In genomic region chr19:1554968-1555801, GRCh38 we compare ENCODE assay signal across 16 cellular contexts. TPM values are rescaled to one million over a fixed set of nuclear protein-coding genes. Genes with fewer than 3 reads are reported as not detected.
DNase-seq lines count a peak whose midpoint lies in the region; ATAC-seq, FAIRE-seq and TF ChIP-seq lines count a peak whose summit lies in the region.
"Had no signal": no experiment of that assay in that cellular context is flagged by ENCODE, and none has a peak within 500 bp of the region (broad histone marks: within the 10 kb centered on the region; RNA-seq: fewer than 3 reads in every experiment).

No MANE protein-coding gene starts in this region.

- H3K4me3 ChIP-seq in HepG2 (replicated peaks in 1 of 3; ENCODE audit: insufficient read depth in 1 of 3, low read depth in 2 of 3, low read length in 3 of 3) (no peak overlapping the region), right lobe of liver (no peak overlapping the region), testis (peak overlapping the region; percentile 12 to 31)
- H3K4me3 ChIP-seq: BLaER1 had no signal

- H3K27ac ChIP-seq in HepG2 (ENCODE audit: extremely low read length, insufficient read depth, low read length) (no peak overlapping the region), right lobe of liver (no peak overlapping the region), testis (no peak overlapping the region)
- H3K27ac ChIP-seq: BLaER1 had no signal

- POLR2A ChIA-PET in HepG2 (lab: Yijun Ruan, JAX): no interaction called here

- H3K27me3 ChIP-seq in HepG2 (ENCODE audit: control insufficient read depth in 1 of 2, insufficient read depth in 2 of 2, low read length in 2 of 2) (no peaks in the 10 kb centered on the region), right lobe of liver (no peaks in the 10 kb centered on the region), testis (no peaks in the 10 kb centered on the region)
- H3K27me3 ChIP-seq: BLaER1 had no signal

- H3K9me3 Mint-ChIP-seq in type B pancreatic cell: no peaks in the 10 kb centered on the region
- H3K9me3 Mint-ChIP-seq: CD8-positive, alpha-beta memory T cell had no signal

- BruUV-seq in HepG2 (replicated peaks; lab: Mats Ljungman, UMichigan): no TSS peak

- no peak for TF ChIP-seq RAD21 in HepG2 (CRISPR knock-in tag; IDR thresholded peaks at IDR 0.05)

- H3K27ac Mint-ChIP-seq in type B pancreatic cell: no peak overlapping the region
- H3K27ac Mint-ChIP-seq: CD8-positive, alpha-beta memory T cell had no signal

- H3K36me3 ChIP-seq in HepG2 (replicated peaks in 1 of 2; ENCODE audit: control insufficient read depth in 1 of 2, insufficient read depth in 2 of 2, low read length in 2 of 2): no peaks in the 10 kb centered on the region; a peak in 1 of 5 replicates
- H3K36me3 ChIP-seq in right lobe of liver: no peaks in the 10 kb centered on the region
- no peaks in the 10 kb centered on the region for H3K36me3 ChIP-seq in testis (ENCODE audit: low read depth, missing control alignments)

- TF ChIP-seq POLR2A in HepG2 (IDR thresholded peaks at IDR 0.05; ENCODE audit: insufficient read depth in 1 of 2, low read depth in 2 of 2, low read length in 2 of 2) (no peak), right lobe of liver (IDR thresholded peaks at IDR 0.05) (no peak), testis (IDR thresholded peaks at IDR 0.05) (no peak)

- no peaks in the 10 kb centered on the region for H4K20me1 ChIP-seq in HepG2 (ENCODE audit: insufficient read depth, low read length)

- peaks cover 3% of the 10 kb centered on the region for H3K4me1 Mint-ChIP-seq in type B pancreatic cell (ENCODE audit: unreplicated experiment)

- in situ Hi-C loops in HepG2 (cut with HindIII; ENCODE audit: extremely low pct_ligation_motif_present, low pct_unique_long_range_greater_than_20kb): no loop called here

- CTCF ChIA-PET in HepG2 (lab: Yijun Ruan, JAX; ENCODE audit: low intra/inter-chr PET ratio, low total read pairs): no interaction called here

- peaks cover 8% of the 10 kb centered on the region; the same call in 1 of the 2 replicates for H3K4me1 ChIP-seq in HepG2 (ENCODE audit: insufficient read depth, low read length)
- H3K4me1 ChIP-seq in right lobe of liver: no peaks in the 10 kb centered on the region
- no peaks in the 10 kb centered on the region for H3K4me1 ChIP-seq in testis

- no peak for ATAC-seq in HepG2
- ATAC-seq in right lobe of liver: no peak
- ATAC-seq: HCT116 had no signal

- H2AFZ ChIP-seq in HepG2 (ENCODE audit: low read length): no peak overlapping the region

- no peak overlapping the region for H3K9ac ChIP-seq in HepG2 (ENCODE audit: insufficient read depth, low read depth, low read length)
- H3K9ac ChIP-seq: BLaER1 had no signal

- H3K36me3 Mint-ChIP-seq in type B pancreatic cell: no peaks in the 10 kb centered on the region
- H3K36me3 Mint-ChIP-seq: CD8-positive, alpha-beta memory T cell had no signal

- no peaks in the 10 kb centered on the region for H3K79me2 ChIP-seq in HepG2 (ENCODE audit: insufficient read depth, low read length)

- no peaks in the 10 kb centered on the region for H3K9me3 ChIP-seq in HepG2 (ENCODE audit: low read length)
- no peaks in the 10 kb centered on the region for H3K9me3 ChIP-seq in right lobe of liver
- no peaks in the 10 kb centered on the region for H3K9me3 ChIP-seq in testis

- H3K27me3 Mint-ChIP-seq in type B pancreatic cell: no peaks in the 10 kb centered on the region

- no peak for DNase-seq in HepG2 (ENCODE audit: low spot score)
- DNase-seq in right lobe of liver: no peak
- peak; percentile 42 for DNase-seq in iPS-NIHi11 (ENCODE audit: low spot score)
- DNase-seq in testis: no peak
- DNase-seq in type B pancreatic cell (ENCODE audit: extremely low spot score, unreplicated experiment): no peak
- DNase-seq in NCI-H2196 (lab: John Stamatoyannopoulos, UW; ENCODE audit: unreplicated experiment): no peak
- DNase-seq: 8988T; AML-193; CD8-positive, alpha-beta memory T cell; DMS 273 treated with DMSO at 0.1 percent for 48 hours; IMR-90 had no signal

- intact Hi-C loops in HepG2 (cut with micrococcal nuclease; ENCODE audit: unreplicated experiment): no loop called here
- intact Hi-C loops in right lobe of liver (cut with DNase I): loop anchor here (10.0 kb wide), 2 partner anchors 120 to 230 kb away; no protein-coding TSS in a partner anchor
- intact Hi-C loops in testis (cut with DNase I; ENCODE audit: low total_unique reads): no loop called here

- no peak overlapping the region for H3K4me3 Mint-ChIP-seq in type B pancreatic cell
- H3K4me3 Mint-ChIP-seq: CD8-positive, alpha-beta memory T cell had no signal

- no peak for TF ChIP-seq CTCF in HepG2 (CRISPR knock-in tag; IDR thresholded peaks at IDR 0.05)
- TF ChIP-seq CTCF in right lobe of liver (IDR thresholded peaks at IDR 0.05): no peak
- TF ChIP-seq CTCF in testis (IDR thresholded peaks at IDR 0.05): no peak
- TF ChIP-seq CTCF in type B pancreatic cell (conservative IDR thresholded peaks at IDR 0.05): no peak

- FAIRE-seq in HepG2 (lab: Jason Lieb, UNC): no peak
- FAIRE-seq: GM18507 had no signal

- H3K4me2 ChIP-seq in HepG2 (ENCODE audit: low read depth, low read length): no peak overlapping the region
- H3K4me2 ChIP-seq: BLaER1 had no signal

- 97% methylated on average over 71 of the region's 71 CpGs for WGBS in HepG2 (ENCODE audit: low lambda C conversion rate)
- 86% methylated on average over 26 of the region's 71 CpGs for WGBS in right lobe of liver (ENCODE audit: insufficient coverage, low coverage, low lambda C conversion rate, missing lambda C conversion rate)
- 55 to 79% methylated on average over 29 to 70 of the region's 71 CpGs for WGBS in testis, 2 donors

- no peak for TF ChIP-seq EP300 in HepG2 (IDR thresholded peaks at IDR 0.05; ENCODE audit: low read depth in 2 of 2, low read length in 2 of 2)
- TF ChIP-seq EP300 in HepG2 (CRISPR knock-in tag; IDR thresholded peaks at IDR 0.05; ENCODE audit: borderline replicate concordance): no peak

RNA-seq across cellular contexts. Expression of gene MEX3D, which starts 12.9 kb away (rescaled TPM):
- 10.2 and 17.1 TPM in 2 replicates for total RNA-seq in HepG2 (2016; rRNA removed; fragmentation: Illumina TruSeq; extraction: Trizol)
- total RNA-seq in HepG2 (2016; cell fraction: cytosol; rRNA removed; fragmentation: Illumina TruSeq; extraction: Trizol; ENCODE audit: low read depth): 10.6 and 10.7 TPM in 2 replicates
- total RNA-seq in HepG2 (2016; cell fraction: insoluble cytoplasmic fraction; rRNA removed; fragmentation: Illumina TruSeq; extraction: Trizol): 10.3 and 17.0 TPM in 2 replicates
- 27.7 and 29.2 TPM in 2 replicates for total RNA-seq in HepG2 (2016; cell fraction: membrane; rRNA removed; fragmentation: Illumina TruSeq; extraction: Trizol)
- 4.7 and 6.4 TPM in 2 replicates for total RNA-seq in HepG2 (2016; cell fraction: nucleus; rRNA removed; fragmentation: Illumina TruSeq; extraction: Trizol)
- polyA plus RNA-seq in HepG2 (2011; rRNA removed): 3.6 and 5.8 TPM in 2 replicates
- polyA plus RNA-seq in HepG2 (2011; cell fraction: cytosol; rRNA removed): 5.0 and 10.1 TPM in 2 replicates
- 6.6 and 7.0 TPM in 2 replicates for polyA plus RNA-seq in HepG2 (2011; cell fraction: nucleus; rRNA removed)
- 5.7 and 7.1 TPM in 2 replicates for polyA plus RNA-seq in HepG2 (2012)
- 9.6 and 10.4 TPM in 2 replicates for polyA plus RNA-seq in HepG2 (2016; cell fraction: cytosol; fragmentation: Illumina TruSeq; extraction: Trizol; ENCODE audit: low read depth)
- 15.4 and 15.7 TPM in 2 replicates for polyA plus RNA-seq in HepG2 (2016; cell fraction: insoluble cytoplasmic fraction; fragmentation: Illumina TruSeq; extraction: Trizol; ENCODE audit: low read depth)
- polyA plus RNA-seq in HepG2 (2016; cell fraction: membrane; fragmentation: Illumina TruSeq; extraction: Trizol; ENCODE audit: low read depth): 19.9 and 23.7 TPM in 2 replicates
- 10.8 and 12.5 TPM in 2 replicates for polyA plus RNA-seq in HepG2 (2016; cell fraction: nucleus; fragmentation: Illumina TruSeq; extraction: Trizol; ENCODE audit: insufficient read depth, low read depth)
- polyA minus RNA-seq in HepG2 (2011; rRNA and poly(A)+ RNA removed; ENCODE audit: low replicate concordance): 6.0 and 19.1 TPM in 2 replicates
- 19.3 and 20.6 TPM in 2 replicates for polyA minus RNA-seq in HepG2 (2011; cell fraction: cytosol; rRNA and poly(A)+ RNA removed)
- 3.0 TPM in 2 replicates for polyA minus RNA-seq in HepG2 (2011; cell fraction: nucleus; rRNA and poly(A)+ RNA removed)
- total RNA-seq in right lobe of liver: 10 to 100 TPM in 3 of 6 experiments, 1 to 10 TPM in 3; 6.7 to 16.6 (median 10.3) TPM
- 100 to 1,000 TPM; 127 to 211 TPM for total RNA-seq in testis
- 45.6 TPM for polyA plus RNA-seq in testis (ENCODE audit: insufficient read depth, low read depth, low replicate concordance)
- 79.0 and 82.0 TPM in 2 replicates for total RNA-seq in type B pancreatic cell (ENCODE audit: low replicate concordance)
- polyA plus RNA-seq: CD8-positive, alpha-beta memory T cell had no signal

RNA-seq across cellular contexts. Expression of gene PLK5, which starts 31.3 kb away (rescaled TPM):
- total RNA-seq in HepG2 (2016; rRNA removed; fragmentation: Illumina TruSeq; extraction: Trizol): not detected in 2 replicates
- total RNA-seq in HepG2 (2016; cell fraction: cytosol; rRNA removed; fragmentation: Illumina TruSeq; extraction: Trizol; ENCODE audit: low read depth): not detected in 2 replicates
- not detected in 2 replicates for total RNA-seq in HepG2 (2016; cell fraction: insoluble cytoplasmic fraction; rRNA removed; fragmentation: Illumina TruSeq; extraction: Trizol)
- not detected in 2 replicates for total RNA-seq in HepG2 (2016; cell fraction: membrane; rRNA removed; fragmentation: Illumina TruSeq; extraction: Trizol)
- not detected in 2 replicates for total RNA-seq in HepG2 (2016; cell fraction: nucleus; rRNA removed; fragmentation: Illumina TruSeq; extraction: Trizol)
- not detected in 2 replicates for polyA plus RNA-seq in HepG2 (2011; rRNA removed)
- polyA plus RNA-seq in HepG2 (2011; cell fraction: cytosol; rRNA removed): not detected in 2 replicates
- polyA plus RNA-seq in HepG2 (2011; cell fraction: nucleus; rRNA removed): not detected in 2 replicates
- not detected in 2 replicates for polyA plus RNA-seq in HepG2 (2012)
- polyA plus RNA-seq in HepG2 (2016; cell fraction: cytosol; fragmentation: Illumina TruSeq; extraction: Trizol; ENCODE audit: low read depth): not detected in 2 replicates
- not detected in 2 replicates for polyA plus RNA-seq in HepG2 (2016; cell fraction: insoluble cytoplasmic fraction; fragmentation: Illumina TruSeq; extraction: Trizol; ENCODE audit: low read depth)
- polyA plus RNA-seq in HepG2 (2016; cell fraction: membrane; fragmentation: Illumina TruSeq; extraction: Trizol; ENCODE audit: low read depth): not detected in 2 replicates
- polyA plus RNA-seq in HepG2 (2016; cell fraction: nucleus; fragmentation: Illumina TruSeq; extraction: Trizol; ENCODE audit: insufficient read depth, low read depth): 0.21 TPM in 1 of 2 replicates, not detected in the other
- not detected in 2 replicates for polyA minus RNA-seq in HepG2 (2011; rRNA and poly(A)+ RNA removed; ENCODE audit: low replicate concordance)
- not detected in 2 replicates for polyA minus RNA-seq in HepG2 (2011; cell fraction: cytosol; rRNA and poly(A)+ RNA removed)
- not detected in 2 replicates for polyA minus RNA-seq in HepG2 (2011; cell fraction: nucleus; rRNA and poly(A)+ RNA removed)
- not detected for total RNA-seq in right lobe of liver
- 10 to 100 TPM; 13.4 to 31.5 TPM for total RNA-seq in testis
- 2.4 TPM for polyA plus RNA-seq in testis (ENCODE audit: insufficient read depth, low read depth, low replicate concordance)
- 0.24 TPM in 1 of 2 replicates, not detected in the other for total RNA-seq in type B pancreatic cell (ENCODE audit: low replicate concordance)
- total RNA-seq: CD8-positive, alpha-beta memory T cell; Daoy; H4; IMR-90 had no signal
- polyA plus RNA-seq: CD8-positive, alpha-beta memory T cell; IMR-90 had no signal

RNA-seq across cellular contexts. Expression of gene MBD3, which starts 37.5 kb away (rescaled TPM):
- total RNA-seq in HepG2 (2016; rRNA removed; fragmentation: Illumina TruSeq; extraction: Trizol) (58.9 and 76.9 TPM in 2 replicates), right lobe of liver (10 to 100 TPM; 27.3 to 72.1 (median 30.1) TPM), testis (100 to 1,000 TPM; 146 to 153 TPM), type B pancreatic cell (ENCODE audit: low replicate concordance) (78.8 and 110 TPM in 2 replicates)
- total RNA-seq in HepG2 (2016; cell fraction: cytosol; rRNA removed; fragmentation: Illumina TruSeq; extraction: Trizol; ENCODE audit: low read depth): 18.4 and 19.5 TPM in 2 replicates
- 59.4 and 81.3 TPM in 2 replicates for total RNA-seq in HepG2 (2016; cell fraction: insoluble cytoplasmic fraction; rRNA removed; fragmentation: Illumina TruSeq; extraction: Trizol)
- total RNA-seq in HepG2 (2016; cell fraction: membrane; rRNA removed; fragmentation: Illumina TruSeq; extraction: Trizol): 58.1 and 59.8 TPM in 2 replicates
- 37.4 and 41.1 TPM in 2 replicates for total RNA-seq in HepG2 (2016; cell fraction: nucleus; rRNA removed; fragmentation: Illumina TruSeq; extraction: Trizol)
- polyA plus RNA-seq in HepG2 (2011; rRNA removed) (21.2 and 32.4 TPM in 2 replicates), testis (ENCODE audit: insufficient read depth, low read depth, low replicate concordance) (78.3 TPM)
- polyA plus RNA-seq in HepG2 (2011; cell fraction: cytosol; rRNA removed): 25.5 and 43.1 TPM in 2 replicates
- polyA plus RNA-seq in HepG2 (2011; cell fraction: nucleus; rRNA removed): 88.4 and 96.9 TPM in 2 replicates
- 21.4 and 34.5 TPM in 2 replicates for polyA plus RNA-seq in HepG2 (2012)
- polyA plus RNA-seq in HepG2 (2016; cell fraction: cytosol; fragmentation: Illumina TruSeq; extraction: Trizol; ENCODE audit: low read depth): 19.9 and 20.7 TPM in 2 replicates
- 57.2 and 62.2 TPM in 2 replicates for polyA plus RNA-seq in HepG2 (2016; cell fraction: insoluble cytoplasmic fraction; fragmentation: Illumina TruSeq; extraction: Trizol; ENCODE audit: low read depth)
- 39.6 and 43.3 TPM in 2 replicates for polyA plus RNA-seq in HepG2 (2016; cell fraction: membrane; fragmentation: Illumina TruSeq; extraction: Trizol; ENCODE audit: low read depth)
- polyA plus RNA-seq in HepG2 (2016; cell fraction: nucleus; fragmentation: Illumina TruSeq; extraction: Trizol; ENCODE audit: insufficient read depth, low read depth): 100 and 109 TPM in 2 replicates
- 65.5 and 79.2 TPM in 2 replicates for polyA minus RNA-seq in HepG2 (2011; rRNA and poly(A)+ RNA removed; ENCODE audit: low replicate concordance)
- 29.4 and 32.5 TPM in 2 replicates for polyA minus RNA-seq in HepG2 (2011; cell fraction: cytosol; rRNA and poly(A)+ RNA removed)
- polyA minus RNA-seq in HepG2 (2011; cell fraction: nucleus; rRNA and poly(A)+ RNA removed): 20.1 and 22.0 TPM in 2 replicates

RNA-seq across cellular contexts. Expression of gene ADAMTSL5, which starts 42.4 kb away (rescaled TPM):
- total RNA-seq in HepG2 (2016; rRNA removed; fragmentation: Illumina TruSeq; extraction: Trizol): 0.24 and 0.60 TPM in 2 replicates
- total RNA-seq in HepG2 (2016; cell fraction: cytosol; rRNA removed; fragmentation: Illumina TruSeq; extraction: Trizol; ENCODE audit: low read depth): 0.35 and 0.81 TPM in 2 replicates
- total RNA-seq in HepG2 (2016; cell fraction: insoluble cytoplasmic fraction; rRNA removed; fragmentation: Illumina TruSeq; extraction: Trizol): 0.25 and 0.41 TPM in 2 replicates
- total RNA-seq in HepG2 (2016; cell fraction: membrane; rRNA removed; fragmentation: Illumina TruSeq; extraction: Trizol): 0.17 and 0.56 TPM in 2 replicates
- 0.41 and 0.78 TPM in 2 replicates for total RNA-seq in HepG2 (2016; cell fraction: nucleus; rRNA removed; fragmentation: Illumina TruSeq; extraction: Trizol)
- polyA plus RNA-seq in HepG2 (2011; rRNA removed): 2.7 and 3.8 TPM in 2 replicates
- polyA plus RNA-seq in HepG2 (2011; cell fraction: cytosol; rRNA removed): 1.9 and 2.1 TPM in 2 replicates
- polyA plus RNA-seq in HepG2 (2011; cell fraction: nucleus; rRNA removed): 13.4 and 15.1 TPM in 2 replicates
- polyA plus RNA-seq in HepG2 (2012): 0.63 and 1.1 TPM in 2 replicates
- 0.43 and 0.55 TPM in 2 replicates for polyA plus RNA-seq in HepG2 (2016; cell fraction: cytosol; fragmentation: Illumina TruSeq; extraction: Trizol; ENCODE audit: low read depth)
- 0.76 and 0.82 TPM in 2 replicates for polyA plus RNA-seq in HepG2 (2016; cell fraction: insoluble cytoplasmic fraction; fragmentation: Illumina TruSeq; extraction: Trizol; ENCODE audit: low read depth)
- 0.43 and 0.80 TPM in 2 replicates for polyA plus RNA-seq in HepG2 (2016; cell fraction: membrane; fragmentation: Illumina TruSeq; extraction: Trizol; ENCODE audit: low read depth)
- polyA plus RNA-seq in HepG2 (2016; cell fraction: nucleus; fragmentation: Illumina TruSeq; extraction: Trizol; ENCODE audit: insufficient read depth, low read depth): 2.4 and 2.9 TPM in 2 replicates
- 1.8 and 6.0 TPM in 2 replicates for polyA minus RNA-seq in HepG2 (2011; rRNA and poly(A)+ RNA removed; ENCODE audit: low replicate concordance)
- polyA minus RNA-seq in HepG2 (2011; cell fraction: cytosol; rRNA and poly(A)+ RNA removed): 0.79 and 1.8 TPM in 2 replicates
- 1.2 and 1.7 TPM in 2 replicates for polyA minus RNA-seq in HepG2 (2011; cell fraction: nucleus; rRNA and poly(A)+ RNA removed)
- 1 to 10 TPM; 1.8 to 6.9 (median 4.5) TPM for total RNA-seq in right lobe of liver
- 10 to 100 TPM; 10.7 to 17.9 TPM for total RNA-seq in testis
- polyA plus RNA-seq in testis (ENCODE audit: insufficient read depth, low read depth, low replicate concordance): 7.2 TPM
- 3.4 and 10.6 TPM in 2 replicates for total RNA-seq in type B pancreatic cell (ENCODE audit: low replicate concordance)

RNA-seq across cellular contexts. Expression of gene UQCR11, which starts 50.1 kb away (rescaled TPM):
- total RNA-seq in HepG2 (2016; rRNA removed; fragmentation: Illumina TruSeq; extraction: Trizol) (214 and 216 TPM in 2 replicates), right lobe of liver (100 to 1,000 TPM in 4 of 6 experiments, 10 to 100 TPM in 2; 59.6 to 202 (median 172) TPM), testis (10 to 100 TPM; 45.8 to 60.8 TPM), type B pancreatic cell (ENCODE audit: low replicate concordance) (191 and 290 TPM in 2 replicates)
- total RNA-seq in HepG2 (2016; cell fraction: cytosol; rRNA removed; fragmentation: Illumina TruSeq; extraction: Trizol; ENCODE audit: low read depth): 181 and 320 TPM in 2 replicates
- total RNA-seq in HepG2 (2016; cell fraction: insoluble cytoplasmic fraction; rRNA removed; fragmentation: Illumina TruSeq; extraction: Trizol): 205 and 210 TPM in 2 replicates
- 252 and 309 TPM in 2 replicates for total RNA-seq in HepG2 (2016; cell fraction: membrane; rRNA removed; fragmentation: Illumina TruSeq; extraction: Trizol)
- total RNA-seq in HepG2 (2016; cell fraction: nucleus; rRNA removed; fragmentation: Illumina TruSeq; extraction: Trizol): 63.8 and 65.4 TPM in 2 replicates
- polyA plus RNA-seq in HepG2 (2011; rRNA removed) (111 and 125 TPM in 2 replicates), testis (ENCODE audit: insufficient read depth, low read depth, low replicate concordance) (105 TPM)
- polyA plus RNA-seq in HepG2 (2011; cell fraction: cytosol; rRNA removed): 81.4 and 152 TPM in 2 replicates
- polyA plus RNA-seq in HepG2 (2011; cell fraction: nucleus; rRNA removed): 46.6 and 47.9 TPM in 2 replicates
- 92.9 and 123 TPM in 2 replicates for polyA plus RNA-seq in HepG2 (2012)
- polyA plus RNA-seq in HepG2 (2016; cell fraction: cytosol; fragmentation: Illumina TruSeq; extraction: Trizol; ENCODE audit: low read depth): 249 and 487 TPM in 2 replicates
- 158 and 171 TPM in 2 replicates for polyA plus RNA-seq in HepG2 (2016; cell fraction: insoluble cytoplasmic fraction; fragmentation: Illumina TruSeq; extraction: Trizol; ENCODE audit: low read depth)
- 210 and 295 TPM in 2 replicates for polyA plus RNA-seq in HepG2 (2016; cell fraction: membrane; fragmentation: Illumina TruSeq; extraction: Trizol; ENCODE audit: low read depth)
- polyA plus RNA-seq in HepG2 (2016; cell fraction: nucleus; fragmentation: Illumina TruSeq; extraction: Trizol; ENCODE audit: insufficient read depth, low read depth): 98.1 and 120 TPM in 2 replicates
- 32.9 and 62.2 TPM in 2 replicates for polyA minus RNA-seq in HepG2 (2011; rRNA and poly(A)+ RNA removed; ENCODE audit: low replicate concordance)
- 12.7 and 18.7 TPM in 2 replicates for polyA minus RNA-seq in HepG2 (2011; cell fraction: cytosol; rRNA and poly(A)+ RNA removed)
- polyA minus RNA-seq in HepG2 (2011; cell fraction: nucleus; rRNA and poly(A)+ RNA removed): 15.9 and 18.2 TPM in 2 replicates

Comparison
In these comparisons a context has a peak if more than half of its experiments do, and no peak if none do; other contexts are left out.
1. intact Hi-C loops: an anchor here in right lobe of liver (10.0 kb wide); none called in HepG2 and testis.
2. H3K4me3 ChIP-seq: peak in testis (2 of 2); none in HepG2 (0 of 3) and right lobe of liver (0 of 3).
3. RNA of gene PLK5, which starts 31.3 kb away (total RNA-seq): 13.4 to 31.5 TPM in testis; 0.24 TPM in type B pancreatic cell, not detected in HepG2 and not detected in right lobe of liver; every median in the first group is over 10 times any median in the second.